In the genomic region with DNA sequence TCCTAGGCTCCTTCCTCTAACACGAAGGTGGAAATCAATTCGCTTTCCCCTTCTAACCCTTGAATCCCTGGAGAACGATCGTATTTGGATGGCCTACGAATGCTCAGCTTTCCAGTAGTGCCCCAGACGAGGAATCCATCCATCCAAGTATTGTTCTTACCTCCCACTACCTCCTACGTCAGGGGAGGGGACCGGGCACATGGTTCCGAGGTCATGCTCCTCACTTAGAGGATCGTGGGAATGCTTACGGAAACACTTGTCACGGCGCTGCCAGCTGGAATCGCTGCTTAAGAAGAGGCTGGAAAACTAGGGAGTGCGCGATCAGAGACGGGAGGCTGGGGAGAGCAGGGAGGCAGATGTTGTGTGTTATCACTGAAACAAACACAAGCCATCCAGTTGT, we compare ENCODE assay signal across 9 cellular contexts. TPM values are rescaled to one million over a fixed set of nuclear protein-coding genes. Genes with fewer than 3 reads are reported as not detected.
DNase-seq lines count a peak whose midpoint lies in the region; ATAC-seq, FAIRE-seq and TF ChIP-seq lines count a peak whose summit lies in the region.
"Had no signal": no experiment of that assay in that cellular context is flagged by ENCODE, and none has a peak within 500 bp of the region (broad histone marks: within the 10 kb centered on the region; RNA-seq: fewer than 3 reads in every experiment).

No MANE protein-coding gene starts in this region.

- H3K36me3 ChIP-seq in SK-N-MC (ENCODE audit: insufficient read depth, low read length) (no peaks in the 10 kb centered on the region), right lobe of liver (no peaks in the 10 kb centered on the region)

- peaks cover 78% of the 10 kb centered on the region for H3K4me1 Mint-ChIP-seq in dendritic cell treated with granulocyte-macrophage colony-stimulating factor and Interleukin-4, amounts not matched to agents 40 ng/mL and 50 ng/mL, for 4 days (ENCODE audit: low read depth)
- peaks cover 86% of the 10 kb centered on the region for H3K4me1 Mint-ChIP-seq in stimulated activated effector memory CD8-positive, alpha-beta T cell treated with anti-CD3 and anti-CD28 coated beads, Interleukin-12 subunit alpha, Interleukin-12 subunit beta, amount 100 ng/mL, for 72 hours

- H3K4me3 Mint-ChIP-seq in dendritic cell treated with granulocyte-macrophage colony-stimulating factor and Interleukin-4, amounts not matched to agents 40 ng/mL and 50 ng/mL, for 4 days, result no peak overlapping the region
- H3K4me3 Mint-ChIP-seq in stimulated activated effector memory CD8-positive, alpha-beta T cell treated with anti-CD3 and anti-CD28 coated beads, Interleukin-12 subunit alpha, Interleukin-12 subunit beta, amount 100 ng/mL, for 72 hours, result no peak overlapping the region

- no peak for FAIRE-seq in urothelium cell line (lab: Jason Lieb, UNC)

- peak; percentile 2 to 35 (median 16) for ATAC-seq in right lobe of liver
- no peak for ATAC-seq in stimulated activated effector memory CD8-positive, alpha-beta T cell treated with anti-CD3 and anti-CD28 coated beads, Interleukin-12 subunit alpha, Interleukin-12 subunit beta, amount 100 ng/mL, for 72 hours
- ATAC-seq in GM19397 (IDR thresholded peaks at IDR 0.05; ENCODE audit: unreplicated experiment), result no peak

- 75% methylated on average over 7 of the region's 17 CpGs for WGBS in right lobe of liver (ENCODE audit: insufficient coverage, low coverage, low lambda C conversion rate, missing lambda C conversion rate)

- H3K9ac ChIP-seq in SK-N-MC (ENCODE audit: insufficient read length), result no peak overlapping the region

- H3K36me3 Mint-ChIP-seq in dendritic cell treated with granulocyte-macrophage colony-stimulating factor and Interleukin-4, amounts not matched to agents 40 ng/mL and 50 ng/mL, for 4 days (ENCODE audit: low read depth), result peaks cover 84% of the 10 kb centered on the region
- H3K36me3 Mint-ChIP-seq in stimulated activated effector memory CD8-positive, alpha-beta T cell treated with anti-CD3 and anti-CD28 coated beads, Interleukin-12 subunit alpha, Interleukin-12 subunit beta, amount 100 ng/mL, for 72 hours, result peaks cover 58% of the 10 kb centered on the region

- H3K27ac ChIP-seq in SK-N-MC, result peak overlapping the region; percentile 30; the same call in 1 of the 2 replicates
- H3K27ac ChIP-seq in right lobe of liver, result peak overlapping the region; percentile 54 to 68 (median 64)

- TF ChIP-seq CTCF in right lobe of liver (IDR thresholded peaks at IDR 0.05), result no peak

- peaks cover 0 to 48% (median 19%) of the 10 kb centered on the region in 4 donors for H3K4me1 ChIP-seq in right lobe of liver

- H3K4me3 ChIP-seq in SK-N-MC (no peak overlapping the region), right lobe of liver (no peak overlapping the region)

- H3K27me3 ChIP-seq in right lobe of liver, result no peaks in the 10 kb centered on the region

- H3K9me3 ChIP-seq in SK-N-MC (ENCODE audit: low read depth, low read length) (no peaks in the 10 kb centered on the region), right lobe of liver (no peaks in the 10 kb centered on the region)

- no peaks in the 10 kb centered on the region for H3K9me3 Mint-ChIP-seq in dendritic cell treated with granulocyte-macrophage colony-stimulating factor and Interleukin-4, amounts not matched to agents 40 ng/mL and 50 ng/mL, for 4 days
- H3K9me3 Mint-ChIP-seq in stimulated activated effector memory CD8-positive, alpha-beta T cell treated with anti-CD3 and anti-CD28 coated beads, Interleukin-12 subunit alpha, Interleukin-12 subunit beta, amount 100 ng/mL, for 72 hours, result no peaks in the 10 kb centered on the region

- DNase-seq in SK-N-MC (ENCODE audit: low read depth, low spot score) (no peak), right lobe of liver (peak in 2 of 3 donors; percentile 51 to 56), germinal center (ENCODE audit: low spot score) (no peak), urothelium cell line (ENCODE audit: low spot score) (no peak), GM19240 (ENCODE audit: insufficient read length, low spot score) (no peak)
- DNase-seq in stimulated activated effector memory CD8-positive, alpha-beta T cell treated with anti-CD3 and anti-CD28 coated beads, Interleukin-12 subunit alpha, Interleukin-12 subunit beta, amount 100 ng/mL, for 72 hours (ENCODE audit: low spot score in 2 of 2), result no peak
- DNase-seq: NCI-H524 treated with DMSO at 0.1 percent for 48 hours had no signal

- peak overlapping the region; percentile 69 for H3K27ac Mint-ChIP-seq in dendritic cell treated with granulocyte-macrophage colony-stimulating factor and Interleukin-4, amounts not matched to agents 40 ng/mL and 50 ng/mL, for 4 days
- H3K27ac Mint-ChIP-seq in stimulated activated effector memory CD8-positive, alpha-beta T cell treated with anti-CD3 and anti-CD28 coated beads, Interleukin-12 subunit alpha, Interleukin-12 subunit beta, amount 100 ng/mL, for 72 hours, result peak overlapping the region; percentile 89

- no peaks in the 10 kb centered on the region for H3K27me3 Mint-ChIP-seq in dendritic cell treated with granulocyte-macrophage colony-stimulating factor and Interleukin-4, amounts not matched to agents 40 ng/mL and 50 ng/mL, for 4 days

- intact Hi-C loops in dendritic cell treated with granulocyte-macrophage colony-stimulating factor and Interleukin-4, amounts not matched to agents 40 ng/mL and 50 ng/mL, for 4 days (cut with micrococcal nuclease), result loop anchor here (5.0 kb wide), 1 partner anchor 159 kb away; a partner anchor contains a TSS
- intact Hi-C loops in right lobe of liver (cut with DNase I), result no loop called here

- no peak for TF ChIP-seq POLR2A in right lobe of liver (IDR thresholded peaks at IDR 0.05)

RNA-seq across cellular contexts. Expression of a gene that starts 47.4 kb away (rescaled TPM):
- 100 to 1,000 TPM in 1 of 6 experiments, 10 to 100 TPM in 5; 53.5 to 117 (median 88.0) TPM for total RNA-seq in right lobe of liver

Comparison
In these comparisons a context has a peak if more than half of its experiments do, and no peak if none do; other contexts are left out.
1. DNase-seq: peak in right lobe of liver (2 of 3); none in SK-N-MC (single experiment), stimulated activated effector memory CD8-positive, alpha-beta T cell treated with anti-CD3 and anti-CD28 coated beads, Interleukin-12 subunit alpha, Interleukin-12 subunit beta, amount 100 ng/mL, for 72 hours (0 of 2), germinal center (single experiment), urothelium cell line (single experiment) and GM19240 (single experiment).
2. ATAC-seq: peak in right lobe of liver (4 of 4); none in stimulated activated effector memory CD8-positive, alpha-beta T cell treated with anti-CD3 and anti-CD28 coated beads, Interleukin-12 subunit alpha, Interleukin-12 subunit beta, amount 100 ng/mL, for 72 hours (single experiment) and GM19397 (single experiment).